In genomic region chr10:1434912-1435692, GRCh38 we compare ENCODE assay signal across 21 cellular contexts.
A peak's percentile ranks its signal among the peaks of the same experiment; 100 is the strongest.
DNase-seq lines count a peak whose midpoint lies in the region; ATAC-seq lines count a peak whose summit lies in the region.
"Had no signal": no experiment of that assay in that cellular context is flagged by ENCODE, and none has a peak within 500 bp of the region (broad histone marks: within the 10 kb centered on the region; RNA-seq: fewer than 3 reads in every experiment).

No MANE protein-coding gene starts in this region.

- H4K8ac ChIP-seq in neuronal stem cell (ENCODE audit: low read depth, low read length) = no peak overlapping the region

- H3K27me3 ChIP-seq in Karpas-422 (ENCODE audit: low read length) = no peaks in the 10 kb centered on the region
- H3K27me3 ChIP-seq in neuronal stem cell (ENCODE audit: control insufficient read depth in 3 of 3, insufficient read depth in 3 of 3, low read depth in 1 of 3, low read length in 3 of 3) = no peaks in the 10 kb centered on the region
- H3K27me3 ChIP-seq: vagina had no signal

- no peaks in the 10 kb centered on the region for H3K79me1 ChIP-seq in neuronal stem cell (ENCODE audit: low read depth, low read length)

- H3K9ac ChIP-seq in Karpas-422 (ENCODE audit: low read length) (peak overlapping the region; percentile 71), neuronal stem cell (ENCODE audit: low read depth, low read length, poor library complexity) (peak overlapping the region; percentile 30)

- H3K4me2 ChIP-seq in Karpas-422 (ENCODE audit: low read depth, low read length, poor library complexity, severe bottlenecking) (peak overlapping the region; percentile 61), neuronal stem cell (ENCODE audit: insufficient read depth, low read length, poor library complexity, severe bottlenecking) (peak overlapping the region; percentile 18)

- H3K27ac ChIP-seq in Karpas-422 (ENCODE audit: low read length) (peak overlapping the region; percentile 98), neuronal stem cell (replicated peaks; ENCODE audit: low read length) (peak overlapping the region; percentile 17)
- H3K27ac ChIP-seq: C4-2B, heart left ventricle, SK-N-MC, vagina had no signal

- H3K36me3 ChIP-seq in Karpas-422 (ENCODE audit: insufficient read depth, low read length) (no peaks in the 10 kb centered on the region), neuronal stem cell (replicated peaks in 1 of 2; ENCODE audit: control insufficient read depth in 2 of 2, insufficient read depth in 2 of 2, low read length in 2 of 2) (no peaks in the 10 kb centered on the region)
- H3K36me3 ChIP-seq: heart left ventricle, vagina had no signal

- H4K20me1 ChIP-seq in Karpas-422 (ENCODE audit: insufficient read depth, low read depth, low read length) = no peaks in the 10 kb centered on the region

- H3K9me3 ChIP-seq in Karpas-422 (ENCODE audit: low read length) = no peaks in the 10 kb centered on the region
- no peaks in the 10 kb centered on the region for H3K9me3 ChIP-seq in neuronal stem cell (replicated peaks in 1 of 2; ENCODE audit: control insufficient read depth in 2 of 2, insufficient read depth in 1 of 2, low read depth in 1 of 2, low read length in 2 of 2)

- H3K79me2 ChIP-seq in Karpas-422 (ENCODE audit: low read length) = no peaks in the 10 kb centered on the region

- H3K23ac ChIP-seq in neuronal stem cell (ENCODE audit: low read depth, low read length, poor library complexity) = no peak overlapping the region

- no peak overlapping the region for H3K4ac ChIP-seq in neuronal stem cell (ENCODE audit: low read length)

- H2BK15ac ChIP-seq in neuronal stem cell (ENCODE audit: low read length) = peak overlapping the region; percentile 64

- H2AK5ac ChIP-seq in neuronal stem cell (ENCODE audit: low read depth, low read length) = peak overlapping the region; percentile 75

- H3K18ac ChIP-seq in neuronal stem cell (ENCODE audit: low read length) = peak overlapping the region; percentile 91

- no peak overlapping the region for H4K91ac ChIP-seq in neuronal stem cell (ENCODE audit: low read depth, low read length, poor library complexity)

- no peaks in the 10 kb centered on the region for H3K9me2 ChIP-seq in Karpas-422 (replicated peaks; ENCODE audit: insufficient read depth, low read length)

- H2AFZ ChIP-seq in Karpas-422 (ENCODE audit: low read length) (no peak overlapping the region), neuronal stem cell (ENCODE audit: low read length) (peak overlapping the region; percentile 35)

- no CpG with 5 or more reads among the region's 22 CpGs for WGBS in neuronal stem cell (ENCODE audit: extremely low coverage in 2 of 2, insufficient read length in 2 of 2, insufficient replicate concordance in 1 of 2), 2 donors

- H2BK12ac ChIP-seq in neuronal stem cell (ENCODE audit: low read length) = no peak overlapping the region

- ATAC-seq in HG02588 (IDR thresholded peaks at IDR 0.05; ENCODE audit: unreplicated experiment) = no peak
- ATAC-seq: heart left ventricle, right cardiac atrium had no signal

- no peak overlapping the region for H2BK120ac ChIP-seq in neuronal stem cell (ENCODE audit: low read depth, low read length)

- peak; percentile 42 to 46 for DNase-seq in NCI-H187 (lab: John Stamatoyannopoulos, UW)
- no peak for DNase-seq in NCI-H187 treated with DMSO at 0.1 percent for 48 hours (lab: John Stamatoyannopoulos, UW)
- peak; percentile 82 for DNase-seq in Karpas-422
- DNase-seq in NCI-H526 treated with DMSO at 0.1 percent for 48 hours (lab: John Stamatoyannopoulos, UW) = peak; percentile 73
- DNase-seq in neuronal stem cell (ENCODE audit: low spot score) = no peak
- DNase-seq in NCI-H446 treated with DMSO at 0.1 percent for 48 hours (lab: John Stamatoyannopoulos, UW) = no peak
- DNase-seq in OCI-M2 (lab: John Stamatoyannopoulos, UW; ENCODE audit: unreplicated experiment) = no peak
- DNase-seq: activated B cell treated with CpG ODN at 0.5 μM for 24 hours; activated CD4-positive, alpha-beta memory T cell treated with anti-CD3 and anti-CD28 coated beads, Interleukin-2, amount 10 ng/mL, durations not matched to agents 7 days and 5 days; activated naive CD4-positive, alpha-beta T cell; activated T-cell treated with anti-CD3 and anti-CD28 coated beads, Interleukin-2, amount 50 U/mL, for 1 hour; cortex of kidney; NCI-H1930; nucleus accumbens; right cardiac atrium; stimulated activated CD4-positive, alpha-beta T cell treated with anti-CD3 and anti-CD28 coated beads, Interleukin-12 subunit alpha, Interleukin-12 subunit beta, amount 100 ng/mL, for 4 hours had no signal

- peak overlapping the region; percentile 38 for H3K14ac ChIP-seq in neuronal stem cell (ENCODE audit: low read length)

- peaks cover 64% of the 10 kb centered on the region for H3K4me1 ChIP-seq in Karpas-422 (ENCODE audit: low read length)
- H3K4me1 ChIP-seq in neuronal stem cell (ENCODE audit: control insufficient read depth in 2 of 2, insufficient read depth in 1 of 2, low read depth in 1 of 2, low read length in 2 of 2) = peaks cover 0 to 13% of the 10 kb centered on the region in 2 donors
- H3K4me1 ChIP-seq: heart left ventricle, vagina had no signal

- no peak overlapping the region for H2BK5ac ChIP-seq in neuronal stem cell (ENCODE audit: low read length)

- H3K4me3 ChIP-seq in Karpas-422 (ENCODE audit: low read length) = peak overlapping the region; percentile 48
- no peak overlapping the region for H3K4me3 ChIP-seq in neuronal stem cell (ENCODE audit: low read length in 2 of 2)
- H3K4me3 ChIP-seq: heart left ventricle, SK-N-MC, vagina had no signal

Comparison
In these comparisons a context has a peak if more than half of its experiments do, and no peak if none do; other contexts are left out.
1. DNase-seq: peak in NCI-H187 (2 of 2), Karpas-422 (single experiment) and NCI-H526 treated with DMSO at 0.1 percent for 48 hours (single experiment); none in NCI-H187 treated with DMSO at 0.1 percent for 48 hours (single experiment), neuronal stem cell (single experiment), NCI-H446 treated with DMSO at 0.1 percent for 48 hours (single experiment) and OCI-M2 (single experiment).